ENCODE assay signal across 1 cellular context in genomic region chr12:51047655-51048540, GRCh38.
TF ChIP-seq lines count a peak whose summit lies in the region.

Gene LETMD1 (plus strand): TSS chr12:51048327. CDS start chr12:51048357, 30 bp downstream.

TF ChIP-seq in H1, 55 proteins besides CTCF, POLR2A, EP300 and RAD21 (continued from another document):
- peak; percentile 48; the same call in 1 of the 2 replicates for TF ChIP-seq TBP (IDR thresholded peaks at IDR 0.05; ENCODE audit: low read depth, low read length)
- TF ChIP-seq HDAC6 (IDR thresholded peaks at IDR 0.05; ENCODE audit: low read depth, low read length): no peak
- no peak for TF ChIP-seq POU5F1 (IDR thresholded peaks at IDR 0.05; ENCODE audit: low read depth, low read length)
- peak; percentile 66 for TF ChIP-seq PHF8 (conservative IDR thresholded peaks at IDR 0.05; ENCODE audit: low read depth, low read length)
- TF ChIP-seq RXRA (IDR thresholded peaks at IDR 0.05; ENCODE audit: insufficient read depth, low read depth, low read length): no peak
- no peak for TF ChIP-seq CHD7 (IDR thresholded peaks at IDR 0.05; ENCODE audit: insufficient replicate concordance, low read length)
- no peak for TF ChIP-seq TEAD4 (IDR thresholded peaks at IDR 0.05; ENCODE audit: low read depth, low read length)
- no peak for TF ChIP-seq NRF1 (IDR thresholded peaks at IDR 0.05; ENCODE audit: low read depth, low read length)
- no peak for TF ChIP-seq CEBPB (IDR thresholded peaks at IDR 0.05; ENCODE audit: low read depth, low read length)
- peak; percentile 68 to 94; a peak in 2 of 4 replicates for TF ChIP-seq SIN3A (conservative IDR thresholded peaks at IDR 0.05 in 1 of 2, IDR thresholded peaks at IDR 0.05 in 1 of 2; ENCODE audit: low read depth in 1 of 2, low read length in 2 of 2)
- no peak for TF ChIP-seq RNF2 (IDR thresholded peaks at IDR 0.05; ENCODE audit: borderline replicate concordance, low read depth, low read length, missing control alignments, poor library complexity, severe bottlenecking)
- TF ChIP-seq ZNF274 (IDR thresholded peaks at IDR 0.05; ENCODE audit: borderline replicate concordance, extremely low read depth, low read length): no peak
- no peak for TF ChIP-seq BRCA1 (IDR thresholded peaks at IDR 0.05; ENCODE audit: low read depth, low read length)
- TF ChIP-seq SRF (IDR thresholded peaks at IDR 0.05; ENCODE audit: low read depth, low read length): no peak
- peak; percentile 79 for TF ChIP-seq MAX (IDR thresholded peaks at IDR 0.05)
- no peak for TF ChIP-seq SIRT6 (IDR thresholded peaks at IDR 0.05; ENCODE audit: low read length)
- TF ChIP-seq ATF3 (IDR thresholded peaks at IDR 0.05; ENCODE audit: insufficient read depth, low read depth, low read length): no peak
- TF ChIP-seq E2F6 (IDR thresholded peaks at IDR 0.05): peak; percentile 83
- TF ChIP-seq JUND (IDR thresholded peaks at IDR 0.05; ENCODE audit: low read length): no peak
- TF ChIP-seq EGR1 (IDR thresholded peaks at IDR 0.05; ENCODE audit: borderline replicate concordance, low read depth, low read length): no peak
- TF ChIP-seq KDM5A (IDR thresholded peaks at IDR 0.05; ENCODE audit: low read length): no peak
- peak; percentile 91 for TF ChIP-seq ASH2L (IDR thresholded peaks at IDR 0.05; ENCODE audit: low read length)
- TF ChIP-seq CHD2 (IDR thresholded peaks at IDR 0.05; ENCODE audit: low read length): no peak
- no peak for TF ChIP-seq MAFK (IDR thresholded peaks at IDR 0.05; ENCODE audit: low read depth, low read length)
- TF ChIP-seq CREB1 (IDR thresholded peaks at IDR 0.05): peak; percentile 35; the same call in 1 of the 2 replicates
- no peak for TF ChIP-seq SIX5 (IDR thresholded peaks at IDR 0.05; ENCODE audit: low read depth, low read length)
- no peak for TF ChIP-seq SP1 (IDR thresholded peaks at IDR 0.05; ENCODE audit: low read depth, low read length)
- no peak for TF ChIP-seq SP4 (IDR thresholded peaks at IDR 0.05; ENCODE audit: low read length)
- TF ChIP-seq RBBP5 (IDR thresholded peaks at IDR 0.05; ENCODE audit: borderline replicate concordance, low read depth, low read length): peak; percentile 75
- no peak for TF ChIP-seq JUN (IDR thresholded peaks at IDR 0.05; ENCODE audit: low read depth, low read length)
- no peak for TF ChIP-seq FOSL1 (IDR thresholded peaks at IDR 0.05; ENCODE audit: insufficient read depth, low read depth, low read length)
- peak; percentile 76 for TF ChIP-seq TAF1 (IDR thresholded peaks at IDR 0.05; ENCODE audit: low read depth, low read length)
- peak; percentile 68 for TF ChIP-seq KDM4A (IDR thresholded peaks at IDR 0.05; ENCODE audit: low read depth, low read length, severe bottlenecking)
- peak; percentile 58 for TF ChIP-seq TAF7 (optimal IDR thresholded peaks at IDR 0.05; ENCODE audit: borderline replicate concordance, low read depth, low read length)
- no peak for TF ChIP-seq ATF2 (IDR thresholded peaks at IDR 0.05; ENCODE audit: low read length)
- no peak for TF ChIP-seq RFX5 (IDR thresholded peaks at IDR 0.05; ENCODE audit: borderline replicate concordance, low read depth, low read length)
- no peak for TF ChIP-seq BACH1 (IDR thresholded peaks at IDR 0.05; ENCODE audit: low read length)
- no peak for TF ChIP-seq SUZ12 (IDR thresholded peaks at IDR 0.05; ENCODE audit: low read length)
- no peak for TF ChIP-seq GABPA (IDR thresholded peaks at IDR 0.05; ENCODE audit: borderline replicate concordance, insufficient read depth, low read length)
